Comparison of ENCODE assay signal across 19 cellular contexts in the genomic region with DNA sequence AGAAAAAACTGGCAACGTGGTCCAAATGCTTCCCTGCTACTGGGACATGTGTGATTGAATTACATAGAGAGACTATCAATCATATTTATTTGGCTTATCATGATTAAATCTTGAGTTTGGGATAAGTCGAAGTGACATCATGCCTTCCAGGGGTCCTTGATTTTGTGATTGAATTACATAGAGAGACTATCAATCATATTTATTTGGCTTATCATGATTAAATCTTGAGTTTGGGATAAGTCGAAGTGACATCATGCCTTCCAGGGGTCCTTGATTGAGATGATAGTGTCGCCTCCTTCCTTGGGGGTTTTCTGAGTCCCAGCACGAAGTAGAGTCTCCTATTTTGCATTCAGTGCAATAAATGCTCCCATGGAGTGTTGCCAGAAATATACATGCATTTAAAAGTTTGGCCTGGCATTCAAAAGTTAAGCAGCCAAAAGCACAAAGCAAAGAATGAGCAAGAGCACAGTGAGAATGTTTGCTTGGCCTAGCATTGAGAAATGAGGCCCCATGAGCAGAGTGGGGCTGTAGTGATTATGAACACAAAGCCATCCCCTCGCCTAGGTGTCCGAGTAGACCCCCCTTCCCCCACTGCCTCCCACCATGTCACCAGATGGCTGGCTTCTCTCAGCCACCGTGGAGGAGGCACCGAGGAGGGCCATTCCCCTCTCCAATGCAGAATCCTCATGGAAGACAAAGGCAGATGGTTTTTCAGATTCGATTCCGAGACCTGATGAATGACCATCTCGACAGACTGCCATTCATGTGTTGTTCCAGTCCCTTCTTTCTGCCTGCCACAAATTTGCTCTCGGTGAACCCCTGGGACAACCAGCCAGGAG.
"Had no signal": no experiment of that assay in that cellular context is flagged by ENCODE, and none has a peak within 500 bp of the region (broad histone marks: within the 10 kb centered on the region; RNA-seq: fewer than 3 reads in every experiment).

No MANE protein-coding gene starts in this region.

- H3K4me1 ChIP-seq: tibial artery had no signal

- H3K9me3 Mint-ChIP-seq: activated T-helper 1 cell treated with anti-CD3 and anti-CD28 coated beads, Interleukin-12 subunit alpha, Interleukin-12 subunit beta, Interleukin-2, Interleukin-4 antibody, amounts not matched to agents 30 ng/mL and 10 ng/mL and 1 ng/mL, durations not matched to agents 14 hours and 24 hours and 36 hours; naive thymus-derived CD4-positive, alpha-beta T cell; stimulated activated naive B cell treated with anti-CD40 and anti-IgM and Interleukin-4, amounts not matched to agents 10 μg/mL and 1 μg/mL and 100 μg/mL, for 72 hours had no signal

- H3K4me3 ChIP-seq: gastroesophageal sphincter, mucosa of descending colon, tibial artery, vagina had no signal

- H3K36me3 ChIP-seq: brain microvascular endothelial cell, gastroesophageal sphincter, tibial artery, vagina had no signal

- H3K4me1 Mint-ChIP-seq: stimulated activated naive B cell treated with anti-CD40 and anti-IgM and Interleukin-4, amounts not matched to agents 10 μg/mL and 1 μg/mL and 100 μg/mL, for 72 hours had no signal

- H3K36me3 Mint-ChIP-seq: naive thymus-derived CD4-positive, alpha-beta T cell; stimulated activated naive B cell treated with anti-CD40 and anti-IgM and Interleukin-4, amounts not matched to agents 10 μg/mL and 1 μg/mL and 100 μg/mL, for 72 hours had no signal

- H3K27ac ChIP-seq: brain microvascular endothelial cell, gastroesophageal sphincter, tibial artery, vagina had no signal

- H3K27me3 ChIP-seq: brain microvascular endothelial cell, gastroesophageal sphincter, tibial artery, vagina had no signal

- DNase-seq: activated CD4-positive, alpha-beta T cell treated with anti-CD3 and anti-CD28 coated beads, Interleukin-2, amount 50 U/mL, for 1 hour; activated CD8-positive, alpha-beta memory T cell treated with anti-CD3 and anti-CD28 coated beads for 24 hours; anterior cingulate cortex; brain microvascular endothelial cell; cortex of kidney; effector CD8-positive, alpha-beta T cell; mucosa of descending colon; naive thymus-derived CD4-positive, alpha-beta T cell; stimulated activated CD4-positive, alpha-beta T cell treated with anti-CD3 and anti-CD28 coated beads, Interleukin-15, amount 100 ng/mL, for 24 hours; stimulated activated CD4-positive, alpha-beta T cell treated with anti-CD3 and anti-CD28 coated beads, Interleukin-4, amount 100 ng/mL, for 1 hour; stimulated activated naive B cell treated with anti-CD40 and anti-IgM and Interleukin-4, amounts not matched to agents 10 μg/mL and 1 μg/mL and 100 μg/mL, for 72 hours; T-helper 9 cell had no signal

- H3K9me3 ChIP-seq: gastroesophageal sphincter, mucosa of descending colon, tibial artery, vagina had no signal

- ATAC-seq: activated CD4-positive, CD25-positive, alpha-beta regulatory T cell treated with anti-CD3 and anti-CD28 coated beads, Interleukin-2, amount 50 U/mL, for 24 hours; left lobe of liver; mucosa of descending colon; naive thymus-derived CD4-positive, alpha-beta T cell; stimulated activated naive B cell treated with anti-CD40 and anti-IgM and Interleukin-4, amounts not matched to agents 10 μg/mL and 1 μg/mL and 100 μg/mL, for 72 hours had no signal

- H3K27ac Mint-ChIP-seq: activated T-helper 1 cell treated with anti-CD3 and anti-CD28 coated beads, Interleukin-12 subunit alpha, Interleukin-12 subunit beta, Interleukin-2, Interleukin-4 antibody, amounts not matched to agents 30 ng/mL and 10 ng/mL and 1 ng/mL, durations not matched to agents 14 hours and 24 hours and 36 hours; stimulated activated naive B cell treated with anti-CD40 and anti-IgM and Interleukin-4, amounts not matched to agents 10 μg/mL and 1 μg/mL and 100 μg/mL, for 72 hours had no signal

- FAIRE-seq: islet of Langerhans had no signal

- H3K4me3 Mint-ChIP-seq: activated T-helper 1 cell treated with anti-CD3 and anti-CD28 coated beads, Interleukin-12 subunit alpha, Interleukin-12 subunit beta, Interleukin-2, Interleukin-4 antibody, amounts not matched to agents 30 ng/mL and 10 ng/mL and 1 ng/mL, durations not matched to agents 14 hours and 24 hours and 36 hours; naive thymus-derived CD4-positive, alpha-beta T cell; stimulated activated naive B cell treated with anti-CD40 and anti-IgM and Interleukin-4, amounts not matched to agents 10 μg/mL and 1 μg/mL and 100 μg/mL, for 72 hours had no signal
